Comparison of ENCODE assay signal across 14 cellular contexts in the genomic region with DNA sequence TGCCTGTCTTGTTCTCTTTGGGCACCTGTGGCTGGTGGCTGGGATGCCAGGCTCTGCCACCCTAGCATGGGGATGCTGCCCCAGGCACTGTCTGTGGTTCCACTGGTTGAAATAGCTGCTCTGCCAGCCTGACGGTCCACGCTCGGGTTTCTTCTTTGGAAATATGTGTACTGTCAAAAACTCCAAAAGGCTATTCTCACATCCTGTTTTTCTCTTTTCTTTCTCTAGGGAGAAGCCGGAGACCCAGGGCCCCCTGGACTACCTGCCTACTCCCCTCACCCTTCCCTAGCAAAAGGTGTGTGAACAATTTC.
"Had no signal": no experiment of that assay in that cellular context is flagged by ENCODE, and none has a peak within 500 bp of the region (broad histone marks: within the 10 kb centered on the region; RNA-seq: fewer than 3 reads in every experiment).

No MANE protein-coding gene starts in this region.

- H3K4me3 ChIP-seq: heart left ventricle, pancreas, upper lobe of right lung had no signal

- H3K4me1 Mint-ChIP-seq: activated naive CD4-positive, alpha-beta T cell treated with anti-CD3 and anti-CD28 coated beads, Interleukin-2, amount 50 U/mL, for 24 hours; stimulated activated effector memory CD8-positive, alpha-beta T cell treated with anti-CD3 and anti-CD28 coated beads, Interleukin-12 subunit alpha, Interleukin-12 subunit beta, amount 100 ng/mL, for 72 hours had no signal

- H3K27me3 ChIP-seq: brain microvascular endothelial cell, foreskin keratinocyte, heart left ventricle, pancreas, upper lobe of right lung had no signal

- H3K9me3 ChIP-seq: heart left ventricle, pancreas, upper lobe of right lung had no signal

- H3K4me1 ChIP-seq: pancreas, upper lobe of right lung had no signal

- DNase-seq: activated CD4-positive, alpha-beta T cell treated with anti-CD3 and anti-CD28 coated beads, Interleukin-2, amount 50 U/mL, for 1 hour; activated effector memory CD4-positive, alpha-beta T cell treated with Interleukin-2 at 50 U/mL for 16 hours; activated T-cell treated with anti-CD3 and anti-CD28 coated beads, Interleukin-2, amount 50 U/mL, for 1 hour; brain microvascular endothelial cell; heart left ventricle; retina; small intestine; substantia nigra; upper lobe of right lung had no signal

- ATAC-seq: heart left ventricle; left lobe of liver; stimulated activated effector memory CD8-positive, alpha-beta T cell treated with anti-CD3 and anti-CD28 coated beads, Interleukin-12 subunit alpha, Interleukin-12 subunit beta, amount 100 ng/mL, for 72 hours; upper lobe of right lung had no signal

- H3K36me3 ChIP-seq: pancreas had no signal

- H3K9me3 Mint-ChIP-seq: activated naive CD4-positive, alpha-beta T cell treated with anti-CD3 and anti-CD28 coated beads, Interleukin-2, amount 50 U/mL, for 24 hours; stimulated activated effector memory CD8-positive, alpha-beta T cell treated with anti-CD3 and anti-CD28 coated beads, Interleukin-12 subunit alpha, Interleukin-12 subunit beta, amount 100 ng/mL, for 72 hours had no signal

- H3K27ac ChIP-seq: foreskin keratinocyte, pancreas, upper lobe of right lung had no signal

- H3K4me3 Mint-ChIP-seq: activated naive CD4-positive, alpha-beta T cell treated with anti-CD3 and anti-CD28 coated beads, Interleukin-2, amount 50 U/mL, for 24 hours; stimulated activated effector memory CD8-positive, alpha-beta T cell treated with anti-CD3 and anti-CD28 coated beads, Interleukin-12 subunit alpha, Interleukin-12 subunit beta, amount 100 ng/mL, for 72 hours had no signal

- H3K36me3 Mint-ChIP-seq: activated naive CD4-positive, alpha-beta T cell treated with anti-CD3 and anti-CD28 coated beads, Interleukin-2, amount 50 U/mL, for 24 hours; stimulated activated effector memory CD8-positive, alpha-beta T cell treated with anti-CD3 and anti-CD28 coated beads, Interleukin-12 subunit alpha, Interleukin-12 subunit beta, amount 100 ng/mL, for 72 hours had no signal

- H3K27ac Mint-ChIP-seq: activated naive CD4-positive, alpha-beta T cell treated with anti-CD3 and anti-CD28 coated beads, Interleukin-2, amount 50 U/mL, for 24 hours; stimulated activated effector memory CD8-positive, alpha-beta T cell treated with anti-CD3 and anti-CD28 coated beads, Interleukin-12 subunit alpha, Interleukin-12 subunit beta, amount 100 ng/mL, for 72 hours had no signal
